24 cellular contexts compared by ENCODE assay signal in the genomic region with DNA sequence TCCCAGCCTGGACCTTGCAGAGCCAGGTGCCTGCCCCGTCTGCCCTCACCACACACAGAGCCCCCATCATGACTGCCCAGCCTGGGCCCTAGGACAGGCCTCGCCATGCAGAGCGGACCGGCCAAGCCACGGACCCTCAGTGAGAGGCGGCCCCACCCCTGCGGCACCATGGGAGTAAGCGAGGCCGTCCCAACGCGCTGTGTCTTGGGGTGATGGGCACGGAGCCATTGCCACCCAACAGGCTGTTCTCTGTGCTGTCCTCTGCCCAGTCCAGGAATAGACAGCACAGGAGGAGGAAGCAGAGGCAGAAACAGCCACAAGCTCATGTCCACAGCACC. TPM values are rescaled to one million over a fixed set of nuclear protein-coding genes. Genes with fewer than 3 reads are reported as not detected.
"Had no signal": no experiment of that assay in that cellular context is flagged by ENCODE, and none has a peak within 500 bp of the region (broad histone marks: within the 10 kb centered on the region; RNA-seq: fewer than 3 reads in every experiment).

No MANE protein-coding gene starts in this region.

- H3K27ac Mint-ChIP-seq: activated CD4-positive, alpha-beta memory T cell treated with anti-CD3 and anti-CD28 coated beads for 36 hours; activated CD4-positive, alpha-beta T cell treated with anti-CD3 and anti-CD28 coated beads, Interleukin-2, amount 10 ng/mL, durations not matched to agents 7 days and 5 days; activated naive CD4-positive, alpha-beta T cell treated with anti-CD3 and anti-CD28 coated beads for 36 hours; activated naive CD8-positive, alpha-beta T cell; T-helper 17 cell had no signal

- H3K4me2 ChIP-seq: KMS-11 had no signal

- H3K9ac ChIP-seq: KMS-11 had no signal

- H3K36me3 Mint-ChIP-seq: activated CD4-positive, alpha-beta memory T cell treated with anti-CD3 and anti-CD28 coated beads for 36 hours; activated naive CD8-positive, alpha-beta T cell had no signal

- H3K4me3 Mint-ChIP-seq: activated CD4-positive, alpha-beta memory T cell treated with anti-CD3 and anti-CD28 coated beads for 36 hours; activated CD4-positive, alpha-beta T cell treated with anti-CD3 and anti-CD28 coated beads, Interleukin-2, amount 10 ng/mL, durations not matched to agents 7 days and 5 days; activated naive CD4-positive, alpha-beta T cell treated with anti-CD3 and anti-CD28 coated beads for 36 hours; activated naive CD8-positive, alpha-beta T cell; activated T-cell treated with anti-CD3 and anti-CD28 coated beads, Interleukin-2, amount 50 U/mL, for 4 hours; T-helper 17 cell had no signal

- H3K4me1 ChIP-seq: adrenal gland had no signal

- H3K9me3 ChIP-seq: adrenal gland, breast epithelium, Peyer's patch had no signal

- ATAC-seq: activated T-cell treated with anti-CD3 and anti-CD28 coated beads, Interleukin-2, amount 50 U/mL, for 4 hours; T-helper 17 cell had no signal

- H3K4me3 ChIP-seq: adrenal gland, breast epithelium, Peyer's patch had no signal

- H3K27ac ChIP-seq: adrenal gland, breast epithelium, KMS-11, Peyer's patch had no signal

- H3K27me3 ChIP-seq: Peyer's patch had no signal

- H3K36me3 ChIP-seq: adrenal gland, breast epithelium, Peyer's patch had no signal

- H3K9me3 Mint-ChIP-seq: activated CD4-positive, alpha-beta memory T cell treated with anti-CD3 and anti-CD28 coated beads for 36 hours; activated naive CD4-positive, alpha-beta T cell treated with anti-CD3 and anti-CD28 coated beads for 36 hours; activated T-cell treated with anti-CD3 and anti-CD28 coated beads, Interleukin-2, amount 50 U/mL, for 4 hours had no signal

- DNase-seq: activated CD4-positive, alpha-beta memory T cell treated with anti-CD3 and anti-CD28 coated beads for 36 hours; activated CD4-positive, alpha-beta T cell treated with anti-CD3 and anti-CD28 coated beads, Interleukin-2, amount 10 ng/mL, durations not matched to agents 7 days and 5 days; activated CD4-positive, CD25-positive, alpha-beta regulatory T cell; activated CD8-positive, alpha-beta memory T cell treated with anti-CD3 and anti-CD28 coated beads for 24 hours; activated effector memory CD4-positive, alpha-beta T cell treated with anti-CD3 and anti-CD28 coated beads, Interleukin-2, amount 50 U/mL, for 16 hours; activated naive CD4-positive, alpha-beta T cell treated with anti-CD3 and anti-CD28 coated beads for 36 hours; activated T-cell treated with anti-CD3 and anti-CD28 coated beads, Interleukin-2, amount 50 U/mL, for 4 hours; adrenal gland; central memory CD4-positive, alpha-beta T cell; NCI-H1092; NCI-H1417; NCI-H2029; NCI-H2107; NCI-H2171 treated with DMSO at 0.1 percent for 48 hours; NCI-H345; NCI-H510A treated with DMSO at 0.1 percent for 48 hours; Peyer's patch; SIG-M5; T-helper 17 cell; T-helper 9 cell had no signal

RNA-seq across cellular contexts. Expression of a gene that starts 39.2 kb away (rescaled TPM):
- total RNA-seq: activated CD4-positive, alpha-beta T cell treated with anti-CD3 and anti-CD28 coated beads, Interleukin-2, amount 10 ng/mL, durations not matched to agents 7 days and 5 days; Peyer's patch; T-helper 17 cell had no signal
- polyA plus RNA-seq: aorta had no signal
